In genomic region chr11:59616396-59616982, GRCh38 we compare ENCODE assay signal across 8 cellular contexts. TPM values are rescaled to one million over a fixed set of nuclear protein-coding genes. Genes with fewer than 3 reads are reported as not detected.
DNase-seq lines count a peak whose midpoint lies in the region; ATAC-seq and TF ChIP-seq lines count a peak whose summit lies in the region.

No MANE protein-coding gene starts in this region.

- no peak for ATAC-seq in central memory CD8-positive, alpha-beta T cell (replicated peaks; ENCODE audit: extremely low read depth, poor library complexity, severe bottlenecking)
- ATAC-seq in HG03159 (IDR thresholded peaks at IDR 0.05; ENCODE audit: unreplicated experiment) (no peak), GM18502 (IDR thresholded peaks at IDR 0.05; ENCODE audit: poor library complexity, unreplicated experiment) (no peak)

- DNase-seq in central memory CD8-positive, alpha-beta T cell (ENCODE audit: low spot score in 2 of 2) = no peak
- DNase-seq in mesothelial cell of epicardium (ENCODE audit: low spot score in 2 of 2, unreplicated experiment in 2 of 2) (no peak), medulla oblongata (ENCODE audit: extremely low spot score) (no peak), NCI-H2171 treated with DMSO at 0.1 percent for 48 hours (lab: John Stamatoyannopoulos, UW) (no peak)

- peaks cover 0 to 23% (median 13%) of the 10 kb centered on the region in 11 experiments; a peak in 11 of 22 replicates for H3K36me3 ChIP-seq in BLaER1 treated with 17β-estradiol and CSF1 and Interleukin-3, amounts not matched to agents 10 nM and 100 nM
- peaks cover 25% of the 10 kb centered on the region for H3K36me3 ChIP-seq in KOPT-K1 (ENCODE audit: insufficient read depth, low read length)

- peak overlapping the region; percentile 81 for H3K27ac Mint-ChIP-seq in central memory CD8-positive, alpha-beta T cell (ENCODE audit: low read depth)
- peak overlapping the region; percentile 96 for H3K27ac Mint-ChIP-seq in mesothelial cell of epicardium

- peaks cover 24 to 39% (median 36%) of the 10 kb centered on the region in 11 experiments; a peak in 19 of 22 replicates for H4K20me1 ChIP-seq in BLaER1 treated with 17β-estradiol and CSF1 and Interleukin-3, amounts not matched to agents 10 nM and 100 nM

- no peaks in the 10 kb centered on the region for H3K9me3 Mint-ChIP-seq in central memory CD8-positive, alpha-beta T cell
- H3K9me3 Mint-ChIP-seq in mesothelial cell of epicardium = no peaks in the 10 kb centered on the region

- peak overlapping the region; percentile 42 to 78 (median 69) for H3K9ac ChIP-seq in BLaER1 treated with 17β-estradiol and CSF1 and Interleukin-3, amounts not matched to agents 10 nM and 100 nM

- H3K4me3 Mint-ChIP-seq in central memory CD8-positive, alpha-beta T cell = peak overlapping the region; percentile 92
- peak overlapping the region; percentile 74 for H3K4me3 Mint-ChIP-seq in mesothelial cell of epicardium

- peaks cover 19% of the 10 kb centered on the region for H3K36me3 Mint-ChIP-seq in central memory CD8-positive, alpha-beta T cell (ENCODE audit: insufficient read depth)
- peaks cover under 1% of the 10 kb centered on the region for H3K36me3 Mint-ChIP-seq in mesothelial cell of epicardium

- peaks cover 35% of the 10 kb centered on the region for H3K4me1 Mint-ChIP-seq in central memory CD8-positive, alpha-beta T cell
- peaks cover 48% of the 10 kb centered on the region for H3K4me1 Mint-ChIP-seq in mesothelial cell of epicardium

- H3K4me3 ChIP-seq in BLaER1 treated with 17β-estradiol and CSF1 and Interleukin-3, amounts not matched to agents 10 nM and 100 nM = peak overlapping the region; percentile 41 to 64 (median 48); a peak in 18 of 20 replicates

- peak overlapping the region; percentile 59 to 84 (median 77) for H3K4me2 ChIP-seq in BLaER1 treated with 17β-estradiol and CSF1 and Interleukin-3, amounts not matched to agents 10 nM and 100 nM

- peak overlapping the region; percentile 70 to 87 (median 81) for H3K27ac ChIP-seq in BLaER1 treated with 17β-estradiol and CSF1 and Interleukin-3, amounts not matched to agents 10 nM and 100 nM
- peak overlapping the region; percentile 71 for H3K27ac ChIP-seq in KOPT-K1 (ENCODE audit: low read depth, low read length, poor library complexity, severe bottlenecking)

- no peaks in the 10 kb centered on the region for H3K27me3 Mint-ChIP-seq in central memory CD8-positive, alpha-beta T cell
- H3K27me3 Mint-ChIP-seq in mesothelial cell of epicardium (ENCODE audit: low read depth) = peaks cover 1% of the 10 kb centered on the region

- no peak for TF ChIP-seq CTCF in mesothelial cell of epicardium (IDR thresholded peaks at IDR 0.05; ENCODE audit: unreplicated experiment)

- H3K4me1 ChIP-seq in BLaER1 treated with 17β-estradiol and CSF1 and Interleukin-3, amounts not matched to agents 10 nM and 100 nM = peaks cover 29 to 42% (median 36%) of the 10 kb centered on the region in 10 experiments

- no peaks in the 10 kb centered on the region for H3K27me3 ChIP-seq in BLaER1 treated with 17β-estradiol and CSF1 and Interleukin-3, amounts not matched to agents 10 nM and 100 nM

- no peaks in the 10 kb centered on the region for H3K9me3 ChIP-seq in BLaER1 treated with 17β-estradiol and CSF1 and Interleukin-3, amounts not matched to agents 10 nM and 100 nM (replicated peaks in 1 of 11)
- no peaks in the 10 kb centered on the region for H3K9me3 ChIP-seq in KOPT-K1 (ENCODE audit: insufficient read depth, low read length, poor library complexity, severe bottlenecking)

RNA-seq across cellular contexts. Expression of gene OSBP, which starts 0.9 kb away (rescaled TPM):
- total RNA-seq in mesothelial cell of epicardium = 45.0 to 47.6 TPM (median 46.8 TPM) in 3 replicates

RNA-seq across cellular contexts. Expression of gene PATL1, which starts 52.3 kb away (rescaled TPM):
- total RNA-seq in mesothelial cell of epicardium = 30.6 to 32.0 TPM (median 31.6 TPM) in 3 replicates
